13 cellular contexts compared by ENCODE assay signal in genomic region chr1:5551274-5551966, GRCh38.
A peak's percentile ranks its signal among the peaks of the same experiment; 100 is the strongest.
DNase-seq lines count a peak whose midpoint lies in the region; ATAC-seq, FAIRE-seq and TF ChIP-seq lines count a peak whose summit lies in the region.
"Had no signal": no experiment of that assay in that cellular context is flagged by ENCODE, and none has a peak within 500 bp of the region (broad histone marks: within the 10 kb centered on the region; RNA-seq: fewer than 3 reads in every experiment).

No MANE protein-coding gene starts in this region.

- intact Hi-C loops in activated naive CD4-positive, alpha-beta T cell treated with anti-CD3 and anti-CD28 coated beads for 36 hours (cut with micrococcal nuclease), result no loop called here
- intact Hi-C loops in upper lobe of right lung (cut with DNase I), result no loop called here

- no peaks in the 10 kb centered on the region for H3K4me1 ChIP-seq in upper lobe of right lung
- no peaks in the 10 kb centered on the region for H3K4me1 ChIP-seq in H9 (ENCODE audit: insufficient read depth, low read length)
- H3K4me1 ChIP-seq: uterus had no signal

- H3K23ac ChIP-seq in H9 (ENCODE audit: insufficient read length, low read depth, low read length), result no peak overlapping the region

- H3K27me3 ChIP-seq in bronchial epithelial cell (ENCODE audit: control insufficient read depth, insufficient read depth, low read length), result no peaks in the 10 kb centered on the region
- no peaks in the 10 kb centered on the region for H3K27me3 ChIP-seq in upper lobe of right lung
- H3K27me3 ChIP-seq in H9 (ENCODE audit: insufficient read depth, low read length), result no peaks in the 10 kb centered on the region

- H3K36me3 ChIP-seq in bronchial epithelial cell (ENCODE audit: control insufficient read depth, insufficient read depth, low read length) (no peaks in the 10 kb centered on the region), upper lobe of right lung (no peaks in the 10 kb centered on the region)
- H3K36me3 ChIP-seq: uterus had no signal

- H4K5ac ChIP-seq in H9 (ENCODE audit: insufficient read length, low read depth, low read length), result no peak overlapping the region

- no peak overlapping the region for H2AFZ ChIP-seq in H9 (ENCODE audit: low read length)

- H3K27ac ChIP-seq in upper lobe of right lung, result no peak overlapping the region
- H3K27ac ChIP-seq in H9 (ENCODE audit: insufficient read length, low read depth, low read length), result no peak overlapping the region
- H3K27ac ChIP-seq: uterus had no signal

- H2BK12ac ChIP-seq in H9 (ENCODE audit: insufficient read length, low read depth, low read length), result no peak overlapping the region

- H3K4me3 ChIP-seq in bronchial epithelial cell (ENCODE audit: low read depth, low read length), result no peak overlapping the region
- H3K4me3 ChIP-seq in upper lobe of right lung, result no peak overlapping the region
- H3K4me3 ChIP-seq: uterus had no signal

- no peak overlapping the region for H3K4me2 ChIP-seq in H9 (ENCODE audit: insufficient read depth, insufficient read length, low read length)

- H3K14ac ChIP-seq in H9 (ENCODE audit: insufficient read depth, low read length), result no peak overlapping the region

- CTCF ChIA-PET in activated naive CD4-positive, alpha-beta T cell treated with anti-CD3 and anti-CD28 coated beads for 36 hours (lab: Charles Lee), result no interaction called here

- no CpG with 5 or more reads among the region's 8 CpGs for whole genome bisulfite sequencing in H9 (ENCODE audit: extremely low coverage, insufficient read length, low lambda C conversion rate)

- TF ChIP-seq CTCF in bronchial epithelial cell (IDR thresholded peaks at IDR 0.05; ENCODE audit: insufficient read depth, low read length, severe bottlenecking), result no peak
- no peak for TF ChIP-seq CTCF in upper lobe of right lung (IDR thresholded peaks at IDR 0.05)
- no peak for TF ChIP-seq CTCF in H9 (conservative IDR thresholded peaks at IDR 0.05)

- no peak overlapping the region for H4K8ac ChIP-seq in H9 (replicated peaks; ENCODE audit: insufficient read length, low read depth, low read length)

- H2BK20ac ChIP-seq in H9 (ENCODE audit: low read depth, low read length, poor library complexity, severe bottlenecking), result no peak overlapping the region

- H3K9me3 ChIP-seq in upper lobe of right lung, result no peaks in the 10 kb centered on the region
- no peaks in the 10 kb centered on the region for H3K9me3 ChIP-seq in H9 (ENCODE audit: control insufficient read depth, low read depth, low read length)
- H3K9me3 ChIP-seq: uterus had no signal

- no peak for FAIRE-seq in bronchial epithelial cell (lab: Jason Lieb, UNC)
- FAIRE-seq: colon, HTR-8/SVneo had no signal

- H3K4me1 Mint-ChIP-seq in activated naive CD4-positive, alpha-beta T cell treated with anti-CD3 and anti-CD28 coated beads for 36 hours (ENCODE audit: low read depth), result peaks cover 5% of the 10 kb centered on the region
- H3K4me1 Mint-ChIP-seq in H9, result no peaks in the 10 kb centered on the region

- H3K79me1 ChIP-seq in H9 (ENCODE audit: insufficient read depth, low read depth, low read length, poor library complexity, severe bottlenecking), result no peaks in the 10 kb centered on the region

- no peaks in the 10 kb centered on the region for H3K9me3 Mint-ChIP-seq in activated naive CD4-positive, alpha-beta T cell treated with anti-CD3 and anti-CD28 coated beads for 36 hours
- no peaks in the 10 kb centered on the region for H3K9me3 Mint-ChIP-seq in activated naive CD4-positive, alpha-beta T cell treated with anti-CD3 and anti-CD28 coated beads, Interleukin-2, amount 50 U/mL, for 72 hours
- peaks cover 2 to 9% of the 10 kb centered on the region in 2 experiments; a peak in 4 of 5 replicates for H3K9me3 Mint-ChIP-seq in H9

- H3K4me3 Mint-ChIP-seq in activated naive CD4-positive, alpha-beta T cell treated with anti-CD3 and anti-CD28 coated beads for 36 hours, result no peak overlapping the region
- H3K4me3 Mint-ChIP-seq in H9, result no peak overlapping the region

- peaks cover 19% of the 10 kb centered on the region for H3K27me3 Mint-ChIP-seq in activated naive CD4-positive, alpha-beta T cell treated with anti-CD3 and anti-CD28 coated beads for 36 hours (ENCODE audit: low read depth)
- H3K27me3 Mint-ChIP-seq in H9 (ENCODE audit: low read depth), result peaks cover 24% of the 10 kb centered on the region

- H3K27ac Mint-ChIP-seq in activated naive CD4-positive, alpha-beta T cell treated with anti-CD3 and anti-CD28 coated beads for 36 hours, result no peak overlapping the region
- no peak overlapping the region for H3K27ac Mint-ChIP-seq in activated naive CD4-positive, alpha-beta T cell treated with anti-CD3 and anti-CD28 coated beads, Interleukin-2, amount 50 U/mL, for 72 hours
- H3K27ac Mint-ChIP-seq in H9, result no peak overlapping the region

- no peak overlapping the region for H3T11ph ChIP-seq in H9 (ENCODE audit: low read length)

- H3K79me2 ChIP-seq in H9 (ENCODE audit: insufficient read depth, low read length), result no peaks in the 10 kb centered on the region

- no peak for ATAC-seq in activated naive CD4-positive, alpha-beta T cell treated with anti-CD3 and anti-CD28 coated beads, Interleukin-2, amount 50 U/mL, for 72 hours
- peak; percentile 45 for ATAC-seq in upper lobe of right lung
- ATAC-seq in HG02623 (IDR thresholded peaks at IDR 0.05; ENCODE audit: unreplicated experiment), result no peak
- ATAC-seq: left cardiac atrium had no signal

- no peak overlapping the region for H2AK5ac ChIP-seq in H9 (ENCODE audit: insufficient read length, low read length)

- DNase-seq in activated naive CD4-positive, alpha-beta T cell treated with anti-CD3 and anti-CD28 coated beads for 36 hours, result peak; percentile 25
- DNase-seq in activated naive CD4-positive, alpha-beta T cell treated with anti-CD3 and anti-CD28 coated beads, Interleukin-2, amount 50 U/mL, for 72 hours (ENCODE audit: low spot score in 2 of 2), result no peak
- DNase-seq in NCI-H2171 (lab: John Stamatoyannopoulos, UW), result peak; percentile 14
- DNase-seq in bronchial epithelial cell (ENCODE audit: low read depth), result peak; percentile 20
- no peak for DNase-seq in upper lobe of right lung
- no peak for DNase-seq in activated effector memory CD4-positive, alpha-beta T cell treated with anti-CD3 and anti-CD28 coated beads, Interleukin-2, amount 50 U/mL, for 16 hours
- no peak for DNase-seq in H9
- DNase-seq: activated naive CD4-positive, alpha-beta T cell treated with anti-CD3 and anti-CD28 coated beads, Interleukin-2, amount 50 U/mL, for 16 hours; left cardiac atrium; uterus had no signal

- no peaks in the 10 kb centered on the region for H3K36me3 Mint-ChIP-seq in activated naive CD4-positive, alpha-beta T cell treated with anti-CD3 and anti-CD28 coated beads for 36 hours (ENCODE audit: low read depth)
- H3K36me3 Mint-ChIP-seq in activated naive CD4-positive, alpha-beta T cell treated with anti-CD3 and anti-CD28 coated beads, Interleukin-2, amount 50 U/mL, for 72 hours, result no peaks in the 10 kb centered on the region
- no peaks in the 10 kb centered on the region for H3K36me3 Mint-ChIP-seq in H9 (ENCODE audit: insufficient read depth in 1 of 3, low read depth in 3 of 3)

- no peaks in the 10 kb centered on the region for H4K20me1 ChIP-seq in H9 (ENCODE audit: control insufficient read depth, insufficient read depth, insufficient read length)

- H2BK15ac ChIP-seq in H9 (ENCODE audit: low read depth, low read length), result no peak overlapping the region

- H3K56ac ChIP-seq in H9 (ENCODE audit: insufficient read length, low read depth, low read length), result no peak overlapping the region

- H2BK120ac ChIP-seq in H9 (ENCODE audit: low read depth, low read length, poor library complexity, severe bottlenecking), result no peak overlapping the region

- no peak overlapping the region for H2BK5ac ChIP-seq in H9 (ENCODE audit: insufficient read length, low read length)

- H3K18ac ChIP-seq in H9 (ENCODE audit: insufficient read length, low read depth, low read length), result no peak overlapping the region

- H4K91ac ChIP-seq in H9 (ENCODE audit: insufficient read length, low read depth, low read length), result no peak overlapping the region

- no peak overlapping the region for H3K4ac ChIP-seq in H9 (ENCODE audit: low read depth, low read length)

- H3K9ac ChIP-seq in H9 (ENCODE audit: extremely low read depth, insufficient read length, low read length), result no peak overlapping the region

- H3K23me2 ChIP-seq in H9 (ENCODE audit: insufficient read length, low read depth, low read length, poor library complexity, severe bottlenecking), result no peaks in the 10 kb centered on the region

Comparison
In these comparisons a context has a peak if more than half of its experiments do, and no peak if none do; other contexts are left out.
1. DNase-seq: peak in activated naive CD4-positive, alpha-beta T cell treated with anti-CD3 and anti-CD28 coated beads for 36 hours (single experiment), NCI-H2171 (single experiment) and bronchial epithelial cell (single experiment); none in activated naive CD4-positive, alpha-beta T cell treated with anti-CD3 and anti-CD28 coated beads, Interleukin-2, amount 50 U/mL, for 72 hours (0 of 2), upper lobe of right lung (single experiment), activated effector memory CD4-positive, alpha-beta T cell treated with anti-CD3 and anti-CD28 coated beads, Interleukin-2, amount 50 U/mL, for 16 hours (single experiment) and H9 (single experiment).